14 cellular contexts compared by ENCODE assay signal in the genomic region with DNA sequence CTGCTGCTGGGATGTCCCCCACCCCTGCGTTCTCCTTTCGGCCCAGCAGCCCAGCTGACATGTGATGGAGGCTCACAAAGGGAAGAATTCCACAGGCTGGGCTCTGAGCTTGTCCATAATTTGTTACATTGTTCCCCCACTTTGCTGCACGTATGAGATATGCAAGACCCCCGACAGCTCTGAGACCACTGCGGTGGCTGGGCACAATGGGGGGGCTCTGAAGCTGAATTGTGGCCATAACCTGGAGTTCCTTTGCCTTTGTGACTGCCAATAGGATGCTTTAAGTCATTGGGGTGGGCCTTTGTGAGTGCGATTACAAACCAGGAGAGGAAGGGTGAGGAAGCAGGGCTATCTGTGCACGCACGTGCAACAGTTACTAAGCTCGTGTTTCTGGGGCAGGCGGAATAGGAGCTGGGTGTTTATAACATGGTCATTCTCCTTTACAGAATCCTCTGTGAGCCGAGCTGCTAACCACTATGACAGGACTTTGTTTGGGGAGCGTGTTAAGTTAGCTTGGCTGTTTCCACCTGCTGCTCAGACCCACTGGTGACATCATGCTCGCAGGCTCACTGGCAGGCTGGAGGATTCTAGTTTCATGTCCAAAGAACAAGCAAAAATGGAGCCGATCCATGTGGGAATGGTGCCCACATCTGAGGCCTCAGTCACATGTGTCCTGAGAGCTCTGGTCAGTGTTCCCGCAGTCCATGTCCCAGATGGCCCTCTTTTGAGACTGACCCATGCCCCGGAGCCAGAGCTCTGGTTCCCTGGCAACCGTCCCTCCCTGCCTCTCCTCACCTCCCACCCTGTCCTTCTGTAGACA.
DNase-seq lines count a peak whose midpoint lies in the region; ATAC-seq and TF ChIP-seq lines count a peak whose summit lies in the region.
"Had no signal": no experiment of that assay in that cellular context is flagged by ENCODE, and none has a peak within 500 bp of the region (broad histone marks: within the 10 kb centered on the region; RNA-seq: fewer than 3 reads in every experiment).

No MANE protein-coding gene starts in this region.

- peaks cover 11% of the 10 kb centered on the region for H3K27me3 Mint-ChIP-seq in progenitor cell of endocrine pancreas
- no peaks in the 10 kb centered on the region for H3K27me3 Mint-ChIP-seq in CD8-positive, alpha-beta memory T cell
- H3K27me3 Mint-ChIP-seq: stimulated activated naive CD8-positive, alpha-beta T cell treated with anti-CD3 and anti-CD28 coated beads, Interleukin-15, Interleukin-2, amounts not matched to agents 100 ng/mL and 50 ng/mL, for 24 hours had no signal

- no peak overlapping the region for H3K4me3 Mint-ChIP-seq in progenitor cell of endocrine pancreas (ENCODE audit: low read depth)
- H3K4me3 Mint-ChIP-seq in CD8-positive, alpha-beta memory T cell = no peak overlapping the region
- H3K4me3 Mint-ChIP-seq: stimulated activated naive CD8-positive, alpha-beta T cell treated with anti-CD3 and anti-CD28 coated beads, Interleukin-15, Interleukin-2, amounts not matched to agents 100 ng/mL and 50 ng/mL, for 24 hours had no signal

- ATAC-seq in HG03439 (IDR thresholded peaks at IDR 0.05; ENCODE audit: unreplicated experiment) = no peak

- no peaks in the 10 kb centered on the region for H3K9me3 ChIP-seq in CD8-positive, alpha-beta memory T cell (ENCODE audit: low read length)

- no peak overlapping the region for H3K4me3 ChIP-seq in astrocyte of the cerebellum (ENCODE audit: low read depth, low read length)
- H3K4me3 ChIP-seq in CD8-positive, alpha-beta memory T cell (ENCODE audit: low read length) = no peak overlapping the region

- H3K27me3 ChIP-seq in CD8-positive, alpha-beta memory T cell (ENCODE audit: insufficient read depth, low read length, poor library complexity, severe bottlenecking) = no peaks in the 10 kb centered on the region

- CTCF ChIA-PET in CD8-positive, alpha-beta memory T cell (lab: Charles Lee) = no interaction called here

- peak; percentile 52 for DNase-seq in G401 (ENCODE audit: low spot score)
- DNase-seq in astrocyte of the cerebellum (ENCODE audit: low read depth) = peak; percentile 80
- DNase-seq in iPS DF 19.7 (ENCODE audit: low read depth, low spot score) = peak; percentile 48
- DNase-seq in progenitor cell of endocrine pancreas (ENCODE audit: low spot score, unreplicated experiment) = no peak
- DNase-seq in CD8-positive, alpha-beta memory T cell = no peak
- no peak for DNase-seq in UCSD-AML1 (lab: John Stamatoyannopoulos, UW; ENCODE audit: unreplicated experiment)
- DNase-seq in HPDE6-E6E7 (ENCODE audit: extremely low spot score) = no peak
- DNase-seq: activated CD4-positive, alpha-beta T cell treated with anti-CD3 and anti-CD28 coated beads for 1 hour; dermis blood vessel endothelial cell; Kasumi-1; NCI-H510A treated with DMSO at 0.1 percent for 48 hours; SIG-M5 had no signal

- TF ChIP-seq CTCF in astrocyte of the cerebellum (IDR thresholded peaks at IDR 0.05; ENCODE audit: low read depth, low read length, missing control alignments) (no peak), progenitor cell of endocrine pancreas (IDR thresholded peaks at IDR 0.05; ENCODE audit: unreplicated experiment) (no peak)

- peaks cover 8% of the 10 kb centered on the region for H3K4me1 Mint-ChIP-seq in progenitor cell of endocrine pancreas (ENCODE audit: low read depth)
- no peaks in the 10 kb centered on the region for H3K4me1 Mint-ChIP-seq in CD8-positive, alpha-beta memory T cell

- POLR2A ChIA-PET in CD8-positive, alpha-beta memory T cell (lab: Charles Lee) = no interaction called here

- no peaks in the 10 kb centered on the region for H3K4me1 ChIP-seq in CD8-positive, alpha-beta memory T cell (ENCODE audit: insufficient read depth, low read length)

- in situ Hi-C loops in G401 (cut with HindIII; ENCODE audit: low sequenced_read_pairs) = no loop called here
- in situ Hi-C loops in astrocyte of the cerebellum (cut with HindIII; ENCODE audit: low sequenced_read_pairs) = no loop called here

- H3K36me3 ChIP-seq in CD8-positive, alpha-beta memory T cell (ENCODE audit: insufficient read depth, low read length) = no peaks in the 10 kb centered on the region

- no peaks in the 10 kb centered on the region for H3K9me3 Mint-ChIP-seq in progenitor cell of endocrine pancreas (ENCODE audit: low read depth)
- peaks cover 2 to 9% (median 6%) of the 10 kb centered on the region in 5 donors for H3K9me3 Mint-ChIP-seq in CD8-positive, alpha-beta memory T cell

- H3K27ac ChIP-seq in CD8-positive, alpha-beta memory T cell (ENCODE audit: low read depth, low read length) = no peak overlapping the region

- H3K27ac Mint-ChIP-seq in progenitor cell of endocrine pancreas = peak overlapping the region; percentile 82
- no peak overlapping the region for H3K27ac Mint-ChIP-seq in CD8-positive, alpha-beta memory T cell
- H3K27ac Mint-ChIP-seq: stimulated activated naive CD8-positive, alpha-beta T cell treated with anti-CD3 and anti-CD28 coated beads, Interleukin-15, Interleukin-2, amounts not matched to agents 100 ng/mL and 50 ng/mL, for 24 hours had no signal

- no peaks in the 10 kb centered on the region for H3K36me3 Mint-ChIP-seq in progenitor cell of endocrine pancreas (ENCODE audit: insufficient read depth)
- H3K36me3 Mint-ChIP-seq in CD8-positive, alpha-beta memory T cell = no peaks in the 10 kb centered on the region

Comparison
In these comparisons a context has a peak if more than half of its experiments do, and no peak if none do; other contexts are left out.
1. DNase-seq: peak in G401 (single experiment), astrocyte of the cerebellum (single experiment) and iPS DF 19.7 (single experiment); none in progenitor cell of endocrine pancreas (single experiment), CD8-positive, alpha-beta memory T cell (0 of 5), UCSD-AML1 (single experiment) and HPDE6-E6E7 (single experiment).